ENCODE assay signal across 1 cellular context in genomic region chr2:108363900-108364225, GRCh38.
TF ChIP-seq lines count a peak whose summit lies in the region.

No MANE protein-coding gene starts in this region.

TF ChIP-seq in GM23338, 12 proteins besides CTCF, POLR2A, EP300 and RAD21 (continued from another document):
- TF ChIP-seq REST (IDR thresholded peaks at IDR 0.05; ENCODE audit: unreplicated experiment) (no peak), POLR2AphosphoS5 (IDR thresholded peaks at IDR 0.05; ENCODE audit: low read depth) (no peak), JUNB (IDR thresholded peaks at IDR 0.05; ENCODE audit: unreplicated experiment) (no peak), CREB1 (CRISPR knock-in tag; IDR thresholded peaks at IDR 0.05; ENCODE audit: low read depth) (no peak), EZH2 (IDR thresholded peaks at IDR 0.05; ENCODE audit: low read depth, unreplicated experiment) (no peak), STAT1 (IDR thresholded peaks at IDR 0.05; ENCODE audit: unreplicated experiment) (no peak), ZNF462 (CRISPR knock-in tag; IDR thresholded peaks at IDR 0.05) (no peak)
- TF ChIP-seq, protein P1, sequence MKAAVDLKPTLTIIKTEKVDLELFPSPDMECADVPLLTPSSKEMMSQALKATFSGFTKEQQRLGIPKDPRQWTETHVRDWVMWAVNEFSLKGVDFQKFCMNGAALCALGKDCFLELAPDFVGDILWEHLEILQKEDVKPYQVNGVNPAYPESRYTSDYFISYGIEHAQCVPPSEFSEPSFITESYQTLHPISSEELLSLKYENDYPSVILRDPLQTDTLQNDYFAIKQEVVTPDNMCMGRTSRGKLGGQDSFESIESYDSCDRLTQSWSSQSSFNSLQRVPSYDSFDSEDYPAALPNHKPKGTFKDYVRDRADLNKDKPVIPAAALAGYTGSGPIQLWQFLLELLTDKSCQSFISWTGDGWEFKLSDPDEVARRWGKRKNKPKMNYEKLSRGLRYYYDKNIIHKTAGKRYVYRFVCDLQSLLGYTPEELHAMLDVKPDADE (IDR thresholded peaks at IDR 0.05): no peak
